ENCODE assay signal across 10 cellular contexts in genomic region chr2:5253263-5253662, GRCh38.
"Had no signal": no experiment of that assay in that cellular context is flagged by ENCODE, and none has a peak within 500 bp of the region (broad histone marks: within the 10 kb centered on the region; RNA-seq: fewer than 3 reads in every experiment).

No MANE protein-coding gene starts in this region.

- H3K27ac Mint-ChIP-seq: HFFc6, IgD-negative memory B cell had no signal

- H3K4me2 ChIP-seq: KMS-11 had no signal

- DNase-seq: GM23248, GOT3, H7, HFFc6, KBM-7 had no signal

- H3K27me3 Mint-ChIP-seq: IgD-negative memory B cell had no signal

- H3K4me3 ChIP-seq: GM23248, HAP-1 had no signal

- H3K4me3 Mint-ChIP-seq: HFFc6, IgD-negative memory B cell had no signal

- H3K36me3 Mint-ChIP-seq: IgD-negative memory B cell had no signal

- H3K9me3 ChIP-seq: HAP-1 had no signal

- H3K4me1 ChIP-seq: HAP-1 had no signal

- H3K27ac ChIP-seq: GM23248, HL-60, KMS-11 had no signal

- H3K9ac ChIP-seq: GM23248, KMS-11 had no signal

- ATAC-seq: HCT116 had no signal

- H3K36me3 ChIP-seq: HAP-1 had no signal

- H3K4me1 Mint-ChIP-seq: IgD-negative memory B cell had no signal

- H2AFZ ChIP-seq: GM23248 had no signal
